Comparison of ENCODE assay signal across 25 cellular contexts in the genomic region with DNA sequence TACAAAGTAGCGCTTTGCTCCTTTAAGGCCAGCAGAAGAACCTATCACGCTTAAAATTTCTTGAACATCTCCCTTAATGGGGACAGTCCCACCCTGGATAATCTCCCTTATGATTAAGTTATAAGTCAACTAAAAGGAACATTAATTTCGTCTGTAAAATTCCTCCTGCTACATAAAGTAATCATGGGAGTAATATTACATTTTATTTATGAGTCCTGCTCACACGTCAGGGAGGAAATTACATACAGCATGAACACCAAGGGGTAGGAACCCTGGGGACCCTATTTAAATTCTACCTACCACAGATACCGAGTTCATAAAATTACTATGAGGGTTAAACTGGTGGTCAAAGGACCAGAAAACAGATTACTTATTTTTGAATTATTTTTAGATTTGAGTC.
"Had no signal": no experiment of that assay in that cellular context is flagged by ENCODE, and none has a peak within 500 bp of the region (broad histone marks: within the 10 kb centered on the region; RNA-seq: fewer than 3 reads in every experiment).

No MANE protein-coding gene starts in this region.

- H3K4me1 Mint-ChIP-seq: endodermal cell had no signal

- ATAC-seq: effector memory CD8-positive, alpha-beta T cell; esophagus mucosa; foreskin keratinocyte; gastrocnemius medialis; gastroesophageal sphincter; heart left ventricle; heart right ventricle had no signal

- H3K9me3 Mint-ChIP-seq: endodermal cell had no signal

- H3K36me3 ChIP-seq: colonic mucosa, esophagus muscularis mucosa, esophagus squamous epithelium, gastrocnemius medialis, gastroesophageal sphincter, heart left ventricle, heart right ventricle had no signal

- H3K4me3 Mint-ChIP-seq: dendritic cell treated with granulocyte-macrophage colony-stimulating factor and Interleukin-4, amounts not matched to agents 40 ng/mL and 50 ng/mL, for 4 days; effector memory CD8-positive, alpha-beta T cell; endodermal cell had no signal

- H3K9me3 ChIP-seq: colonic mucosa, esophagus muscularis mucosa, esophagus squamous epithelium, gastrocnemius medialis, gastroesophageal sphincter, heart right ventricle had no signal

- H3K27ac Mint-ChIP-seq: dendritic cell treated with granulocyte-macrophage colony-stimulating factor and Interleukin-4, amounts not matched to agents 40 ng/mL and 50 ng/mL, for 4 days; effector memory CD8-positive, alpha-beta T cell; endodermal cell had no signal

- H3K27me3 Mint-ChIP-seq: dendritic cell treated with granulocyte-macrophage colony-stimulating factor and Interleukin-4, amounts not matched to agents 40 ng/mL and 50 ng/mL, for 4 days; effector memory CD8-positive, alpha-beta T cell had no signal

- H3K4me3 ChIP-seq: colonic mucosa, coronary artery, dorsolateral prefrontal cortex, esophagus muscularis mucosa, esophagus squamous epithelium, gastrocnemius medialis, gastroesophageal sphincter, heart left ventricle, heart right ventricle had no signal

- H3K27ac ChIP-seq: colonic mucosa, coronary artery, dorsolateral prefrontal cortex, epithelial cell of prostate, esophagus muscularis mucosa, esophagus squamous epithelium, foreskin keratinocyte, gastrocnemius medialis, gastroesophageal sphincter, heart left ventricle, heart right ventricle had no signal

- DNase-seq: colonic mucosa; cortex of kidney; dermis blood vessel endothelial cell; dorsolateral prefrontal cortex; effector CD4-positive, alpha-beta T cell; effector CD8-positive, alpha-beta T cell; effector memory CD4-positive, alpha-beta T cell; effector memory CD8-positive, alpha-beta T cell; endodermal cell; erythroblast; esophagus squamous epithelium; foreskin fibroblast; foreskin keratinocyte; foreskin melanocyte; gastrocnemius medialis; glutamatergic neuron; head of caudate nucleus; heart left ventricle; heart right ventricle had no signal

- H3K4me1 ChIP-seq: colonic mucosa, esophagus muscularis mucosa, esophagus squamous epithelium, foreskin keratinocyte, gastrocnemius medialis, gastroesophageal sphincter had no signal

- H3K27me3 ChIP-seq: colonic mucosa, dorsolateral prefrontal cortex, esophagus muscularis mucosa, esophagus squamous epithelium, foreskin keratinocyte, gastrocnemius medialis, gastroesophageal sphincter, heart left ventricle, heart right ventricle had no signal
